In the genomic region with DNA sequence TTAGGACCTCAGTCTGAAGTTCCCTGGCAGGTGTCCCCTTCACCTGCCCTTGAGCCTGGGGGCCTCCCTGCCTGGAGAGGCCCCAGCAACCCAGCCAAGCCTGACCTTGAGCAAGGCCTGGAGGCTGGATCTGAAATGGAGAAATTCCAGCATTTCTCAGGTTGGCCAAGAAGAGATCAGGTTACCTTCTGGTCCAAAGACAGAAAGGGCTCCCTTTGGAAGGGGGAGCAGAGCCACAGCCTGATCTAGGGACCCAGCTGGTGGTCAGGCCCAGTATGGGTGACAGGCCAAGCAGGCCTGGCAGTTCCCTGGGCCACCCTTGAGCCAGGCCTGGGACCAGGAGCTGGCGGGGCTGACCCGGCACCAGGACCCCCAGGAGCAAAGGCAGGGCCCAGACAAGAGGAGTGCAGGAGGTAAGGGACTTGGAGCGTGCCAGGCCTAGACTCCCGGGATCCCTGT, we compare ENCODE assay signal across 2 cellular contexts.
TF ChIP-seq lines count a peak whose summit lies in the region.

No MANE protein-coding gene starts in this region.

TF ChIP-seq in Ishikawa, 13 proteins besides CTCF, POLR2A, EP300 and RAD21:
- TF ChIP-seq CEBPB (IDR thresholded peaks at IDR 0.05) (peak; percentile 26; the same call in 1 of the 2 replicates), NFIC (IDR thresholded peaks at IDR 0.05) (peak; percentile 66), TCF12 (IDR thresholded peaks at IDR 0.05; ENCODE audit: low read depth) (peak; percentile 43; the same call in 1 of the 2 replicates), CREB1 (IDR thresholded peaks at IDR 0.05; ENCODE audit: low read depth) (no peak), TEAD4 (IDR thresholded peaks at IDR 0.05) (peak; percentile 78)

TF ChIP-seq in H1, 55 proteins besides CTCF, POLR2A, EP300 and RAD21:
- TF ChIP-seq JUN (IDR thresholded peaks at IDR 0.05; ENCODE audit: low read depth, low read length) (no peak), SUZ12 (IDR thresholded peaks at IDR 0.05; ENCODE audit: low read length) (no peak), KDM4A (IDR thresholded peaks at IDR 0.05; ENCODE audit: low read depth, low read length, severe bottlenecking) (no peak), SP2 (IDR thresholded peaks at IDR 0.05; ENCODE audit: low read length) (no peak), CHD7 (IDR thresholded peaks at IDR 0.05; ENCODE audit: insufficient replicate concordance, low read length) (no peak)
